Comparison of ENCODE assay signal across 17 cellular contexts in the genomic region with DNA sequence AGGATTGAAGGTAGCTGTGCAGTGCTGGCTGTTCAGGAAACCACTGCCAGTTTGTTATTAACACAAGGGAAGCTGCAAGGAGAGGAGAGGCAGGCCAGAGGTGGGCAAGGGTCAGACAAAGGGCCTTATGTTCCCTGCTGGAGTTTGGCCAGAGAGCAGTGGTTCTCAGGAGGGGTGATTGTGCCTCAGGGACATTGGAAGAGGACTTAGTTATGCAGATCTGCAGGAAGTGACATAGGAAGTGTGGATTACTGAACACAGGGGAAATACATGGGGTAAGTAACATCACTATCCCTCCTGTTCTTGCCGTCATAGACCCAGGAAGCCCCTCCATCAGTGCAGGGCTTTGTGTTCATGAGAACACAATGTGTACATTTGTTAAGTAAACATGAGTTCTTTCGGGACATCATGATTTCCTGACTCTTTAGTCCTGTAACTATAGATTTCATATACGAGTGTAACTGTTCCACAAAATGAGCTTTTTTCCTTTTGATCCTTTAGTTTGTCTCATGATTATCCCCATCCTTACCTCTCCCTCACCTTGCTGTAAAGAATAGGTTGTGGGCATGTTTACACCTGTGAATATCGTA. TPM values are rescaled to one million over a fixed set of nuclear protein-coding genes. Genes with fewer than 3 reads are reported as not detected.
A peak's percentile ranks its signal among the peaks of the same experiment; 100 is the strongest.
DNase-seq lines count a peak whose midpoint lies in the region; ATAC-seq and TF ChIP-seq lines count a peak whose summit lies in the region.
"Had no signal": no experiment of that assay in that cellular context is flagged by ENCODE, and none has a peak within 500 bp of the region (broad histone marks: within the 10 kb centered on the region; RNA-seq: fewer than 3 reads in every experiment).

No MANE protein-coding gene starts in this region.

- no peak overlapping the region for H3K4me3 Mint-ChIP-seq in activated naive CD4-positive, alpha-beta T cell treated with anti-CD3 and anti-CD28 coated beads for 36 hours
- no peak overlapping the region for H3K4me3 Mint-ChIP-seq in activated CD4-positive, alpha-beta memory T cell treated with anti-CD3 and anti-CD28 coated beads for 36 hours
- no peak overlapping the region for H3K4me3 Mint-ChIP-seq in glutamatergic neuron (ENCODE audit: unreplicated experiment)
- H3K4me3 Mint-ChIP-seq: stimulated activated naive CD8-positive, alpha-beta T cell treated with anti-CD3 and anti-CD28 coated beads, Interleukin-15, Interleukin-2, amounts not matched to agents 100 ng/mL and 50 ng/mL, for 24 hours had no signal

- H3K4me1 Mint-ChIP-seq in activated naive CD4-positive, alpha-beta T cell treated with anti-CD3 and anti-CD28 coated beads for 36 hours (ENCODE audit: low read depth), result peaks cover 18% of the 10 kb centered on the region
- H3K4me1 Mint-ChIP-seq in activated CD4-positive, alpha-beta memory T cell treated with anti-CD3 and anti-CD28 coated beads for 36 hours (ENCODE audit: low read depth), result peaks cover 19% of the 10 kb centered on the region
- H3K4me1 Mint-ChIP-seq in glutamatergic neuron (ENCODE audit: low read depth, unreplicated experiment), result no peaks in the 10 kb centered on the region

- no peak for ATAC-seq in GM21390 (IDR thresholded peaks at IDR 0.05; ENCODE audit: unreplicated experiment)
- ATAC-seq: left lobe of liver, Panc1 had no signal

- no peaks in the 10 kb centered on the region for H3K9me3 Mint-ChIP-seq in activated naive CD4-positive, alpha-beta T cell treated with anti-CD3 and anti-CD28 coated beads for 36 hours
- no peaks in the 10 kb centered on the region for H3K9me3 Mint-ChIP-seq in activated CD4-positive, alpha-beta memory T cell treated with anti-CD3 and anti-CD28 coated beads for 36 hours
- H3K9me3 Mint-ChIP-seq in glutamatergic neuron (ENCODE audit: unreplicated experiment), result no peaks in the 10 kb centered on the region
- H3K9me3 Mint-ChIP-seq: stimulated activated naive CD8-positive, alpha-beta T cell treated with anti-CD3 and anti-CD28 coated beads, Interleukin-15, Interleukin-2, amounts not matched to agents 100 ng/mL and 50 ng/mL, for 24 hours had no signal

- peaks cover 26% of the 10 kb centered on the region for H3K36me3 Mint-ChIP-seq in activated naive CD4-positive, alpha-beta T cell treated with anti-CD3 and anti-CD28 coated beads for 36 hours (ENCODE audit: low read depth)
- H3K36me3 Mint-ChIP-seq in activated CD4-positive, alpha-beta memory T cell treated with anti-CD3 and anti-CD28 coated beads for 36 hours, result peaks cover 38% of the 10 kb centered on the region
- H3K36me3 Mint-ChIP-seq in glutamatergic neuron (ENCODE audit: unreplicated experiment), result no peaks in the 10 kb centered on the region

- CTCF ChIA-PET in activated naive CD4-positive, alpha-beta T cell treated with anti-CD3 and anti-CD28 coated beads for 36 hours (lab: Charles Lee), result no interaction called here
- CTCF ChIA-PET in activated CD4-positive, alpha-beta memory T cell treated with anti-CD3 and anti-CD28 coated beads for 36 hours (lab: Charles Lee), result no interaction called here

- H3K27me3 Mint-ChIP-seq in activated naive CD4-positive, alpha-beta T cell treated with anti-CD3 and anti-CD28 coated beads for 36 hours (ENCODE audit: low read depth), result no peaks in the 10 kb centered on the region
- no peaks in the 10 kb centered on the region for H3K27me3 Mint-ChIP-seq in activated CD4-positive, alpha-beta memory T cell treated with anti-CD3 and anti-CD28 coated beads for 36 hours
- peaks cover 1% of the 10 kb centered on the region for H3K27me3 Mint-ChIP-seq in glutamatergic neuron (ENCODE audit: unreplicated experiment)
- H3K27me3 Mint-ChIP-seq: stimulated activated naive CD8-positive, alpha-beta T cell treated with anti-CD3 and anti-CD28 coated beads, Interleukin-15, Interleukin-2, amounts not matched to agents 100 ng/mL and 50 ng/mL, for 24 hours had no signal

- peak overlapping the region; percentile 9 for H3K27ac Mint-ChIP-seq in activated naive CD4-positive, alpha-beta T cell treated with anti-CD3 and anti-CD28 coated beads for 36 hours
- H3K27ac Mint-ChIP-seq in activated CD4-positive, alpha-beta memory T cell treated with anti-CD3 and anti-CD28 coated beads for 36 hours, result peak overlapping the region; percentile 30
- peak overlapping the region; percentile 34 for H3K27ac Mint-ChIP-seq in glutamatergic neuron (ENCODE audit: unreplicated experiment)
- H3K27ac Mint-ChIP-seq: stimulated activated naive CD8-positive, alpha-beta T cell treated with anti-CD3 and anti-CD28 coated beads, Interleukin-15, Interleukin-2, amounts not matched to agents 100 ng/mL and 50 ng/mL, for 24 hours had no signal

- intact Hi-C loops in activated naive CD4-positive, alpha-beta T cell treated with anti-CD3 and anti-CD28 coated beads for 36 hours (cut with micrococcal nuclease), result no loop called here
- intact Hi-C loops in activated CD4-positive, alpha-beta memory T cell treated with anti-CD3 and anti-CD28 coated beads for 36 hours (cut with micrococcal nuclease), result no loop called here

- DNase-seq in activated naive CD4-positive, alpha-beta T cell treated with anti-CD3 and anti-CD28 coated beads for 36 hours, result no peak
- DNase-seq in activated naive CD4-positive, alpha-beta T cell treated with Interleukin-2 at 50 U/mL for 16 hours, result no peak
- no peak for DNase-seq in activated CD4-positive, alpha-beta memory T cell treated with anti-CD3 and anti-CD28 coated beads for 36 hours
- no peak for DNase-seq in glutamatergic neuron
- no peak for DNase-seq in inferior parietal cortex (ENCODE audit: extremely low spot score)
- no peak for DNase-seq in D341Med (ENCODE audit: low spot score)
- DNase-seq in central memory CD4-positive, alpha-beta T cell, result no peak
- DNase-seq: activated gamma-delta T cell treated with Interleukin-2 at 50 U/mL for 16 hours, GDM1, NCI-H1417, NCI-H748 treated with DMSO at 0.1 percent for 48 hours, spleen, SW 1271 had no signal

- POLR2A ChIA-PET in activated CD4-positive, alpha-beta memory T cell treated with anti-CD3 and anti-CD28 coated beads for 36 hours (lab: Charles Lee), result no interaction called here

- TF ChIP-seq CTCF in glutamatergic neuron (IDR thresholded peaks at IDR 0.05; ENCODE audit: partially characterized antibody, unreplicated experiment), result no peak

RNA-seq across cellular contexts. Expression of a gene that starts 5.9 kb away (rescaled TPM):
- 10 to 100 TPM; 20.8 to 21.6 TPM for total RNA-seq in activated naive CD4-positive, alpha-beta T cell treated with anti-CD3 and anti-CD28 coated beads for 36 hours
- 10 to 100 TPM; 20.6 to 22.0 TPM for total RNA-seq in activated CD4-positive, alpha-beta memory T cell treated with anti-CD3 and anti-CD28 coated beads for 36 hours
- total RNA-seq in glutamatergic neuron (ENCODE audit: unreplicated experiment), result 20.1 TPM

RNA-seq across cellular contexts. Expression of a gene that starts 6.0 kb away (rescaled TPM):
- 10 to 100 TPM; 48.0 to 51.5 TPM for total RNA-seq in activated naive CD4-positive, alpha-beta T cell treated with anti-CD3 and anti-CD28 coated beads for 36 hours
- total RNA-seq in activated CD4-positive, alpha-beta memory T cell treated with anti-CD3 and anti-CD28 coated beads for 36 hours, result 10 to 100 TPM; 41.7 to 44.3 TPM
- 55.1 TPM for total RNA-seq in glutamatergic neuron (ENCODE audit: unreplicated experiment)

RNA-seq across cellular contexts. Expression of a gene that starts 22.7 kb away (rescaled TPM):
- total RNA-seq in activated naive CD4-positive, alpha-beta T cell treated with anti-CD3 and anti-CD28 coated beads for 36 hours, result 10 to 100 TPM; 33.3 to 34.4 TPM
- 10 to 100 TPM; 41.1 to 43.0 TPM for total RNA-seq in activated CD4-positive, alpha-beta memory T cell treated with anti-CD3 and anti-CD28 coated beads for 36 hours
- 39.9 TPM for total RNA-seq in glutamatergic neuron (ENCODE audit: unreplicated experiment)
